Comparison of ENCODE assay signal across 22 cellular contexts in the genomic region with DNA sequence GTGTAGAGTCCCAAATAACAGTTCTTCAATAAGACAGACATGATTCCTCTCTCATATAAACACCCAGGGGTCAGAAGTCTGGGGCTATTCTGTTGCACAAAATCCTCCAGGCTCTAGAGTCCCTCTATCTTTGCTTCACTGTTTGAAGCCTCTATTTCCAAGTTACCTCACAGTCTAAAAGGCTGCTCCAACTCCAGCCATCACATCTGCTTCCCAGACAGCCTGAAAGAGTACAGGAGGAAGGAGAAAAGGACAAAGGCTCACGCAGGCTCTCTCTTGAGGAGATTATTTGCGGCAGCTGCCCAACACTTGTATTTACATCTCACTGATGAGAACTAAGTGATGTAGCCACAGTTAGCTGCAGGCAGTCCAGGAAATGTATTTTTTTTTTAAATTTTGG. TPM values are rescaled to one million over a fixed set of nuclear protein-coding genes. Genes with fewer than 3 reads are reported as not detected.
DNase-seq lines count a peak whose midpoint lies in the region; ATAC-seq, FAIRE-seq and TF ChIP-seq lines count a peak whose summit lies in the region.
"Had no signal": no experiment of that assay in that cellular context is flagged by ENCODE, and none has a peak within 500 bp of the region (broad histone marks: within the 10 kb centered on the region; RNA-seq: fewer than 3 reads in every experiment).

No MANE protein-coding gene starts in this region.

- BruUV-seq in K562 (replicated peaks; lab: Mats Ljungman, UMichigan) (no TSS peak), A673 (replicated peaks; lab: Mats Ljungman, UMichigan) (no TSS peak)

- TF ChIP-seq EP300 in SK-N-SH (IDR thresholded peaks at IDR 0.05; ENCODE audit: borderline replicate concordance in 1 of 2, low read depth in 1 of 2, low read length in 1 of 2) (no peak), K562 (IDR thresholded peaks at IDR 0.05; ENCODE audit: low read length) (no peak)

- H2AFZ ChIP-seq in SK-N-SH (ENCODE audit: low read depth), result no peak overlapping the region
- no peak overlapping the region for H2AFZ ChIP-seq in Loucy (ENCODE audit: low read length)
- no peak overlapping the region for H2AFZ ChIP-seq in K562 (ENCODE audit: low read depth, low read length)
- H2AFZ ChIP-seq: GM23248 had no signal

- H3K36me3 Mint-ChIP-seq in stimulated activated naive B cell treated with anti-CD40 and anti-IgM and Interleukin-4, amounts not matched to agents 10 μg/mL and 1 μg/mL and 100 μg/mL, for 72 hours, result peaks cover 0 to 5% of the 10 kb centered on the region in 2 donors
- H3K36me3 Mint-ChIP-seq: IgD-negative memory B cell had no signal

- H3K4me2 ChIP-seq in SK-N-SH, result no peak overlapping the region
- H3K4me2 ChIP-seq in Loucy (ENCODE audit: low read depth, low read length, poor library complexity, severe bottlenecking), result peak overlapping the region; percentile 48
- no peak overlapping the region for H3K4me2 ChIP-seq in K562 (ENCODE audit: insufficient read depth, low read length)
- H3K4me2 ChIP-seq: A549 had no signal

- no peak for ATAC-seq in SK-N-SH treated with all-trans-retinoic acid at 6 μM for 48 hours
- no peak for ATAC-seq in K562
- no peak for ATAC-seq in stimulated activated naive B cell treated with anti-CD40 and anti-IgM and Interleukin-4, amounts not matched to agents 10 μg/mL and 1 μg/mL and 100 μg/mL, for 72 hours (replicated peaks)
- ATAC-seq: A549, HCT116 had no signal

- CTCF ChIA-PET in SK-N-SH (lab: Yijun Ruan, JAX) (interaction anchor here (1.5 kb wide), 1 partner anchor 228 kb away, joined by 4 read pairs; no protein-coding TSS in a partner anchor), K562 (lab: Yijun Ruan, JAX; ENCODE audit: low intra/inter-chr PET ratio) (no interaction called here), A673 (lab: Charles Lee) (interaction anchor here (0.5 kb wide), 1 partner anchor 228 kb away, joined by 3 read pairs; no protein-coding TSS in a partner anchor)

- H3F3A ChIP-seq in SK-N-SH (replicated peaks; ENCODE audit: insufficient read depth) (peaks cover 5% of the 10 kb centered on the region), Loucy (ENCODE audit: low read depth) (0 out of 2 replicates have a peak, but pooled peaks cover 3% of the 10 kb centered on the region)

- H3K4me3 Mint-ChIP-seq in stimulated activated naive B cell treated with anti-CD40 and anti-IgM and Interleukin-4, amounts not matched to agents 10 μg/mL and 1 μg/mL and 100 μg/mL, for 72 hours, result no peak overlapping the region
- H3K4me3 Mint-ChIP-seq: HFFc6 had no signal

- no peaks in the 10 kb centered on the region for H3K9me2 ChIP-seq in SK-N-SH
- H3K9me2 ChIP-seq in Loucy (replicated peaks; ENCODE audit: low read depth, low read length), result no peaks in the 10 kb centered on the region

- in situ Hi-C loops in K562 (cut with MboI), result no loop called here

- 97% methylated on average over 2 of the region's 2 CpGs for WGBS in SK-N-SH (ENCODE audit: low lambda C conversion rate)
- 0% methylated on average over 1 of the region's 2 CpGs for WGBS in K562 (ENCODE audit: insufficient coverage, low coverage, missing lambda C conversion rate)

- no peak overlapping the region for H3K27ac ChIP-seq in SK-N-SH (ENCODE audit: low read depth in 2 of 2, low read length in 1 of 2)
- H3K27ac ChIP-seq in K562 (ENCODE audit: extremely low read depth, low read depth, low read length), result no peak overlapping the region
- H3K27ac ChIP-seq in A673 (ENCODE audit: low read depth, low read length, poor library complexity, severe bottlenecking), result no peak overlapping the region
- H3K27ac ChIP-seq: 22Rv1, A549, C4-2B, GM23248, HL-60 had no signal

- POLR2A ChIA-PET in SK-N-SH (lab: Yijun Ruan, JAX), result no interaction called here
- POLR2A ChIA-PET in K562 (lab: Yijun Ruan, JAX), result interaction anchor here (0.6 kb wide), 1 partner anchor 1380 kb away, joined by 3 read pairs; no protein-coding TSS in a partner anchor
- POLR2A ChIA-PET in A673 (lab: Charles Lee; ENCODE audit: low non-redundant PET), result no interaction called here

- no peaks in the 10 kb centered on the region; the same call in 1 of the 2 replicates for H3K27me3 ChIP-seq in SK-N-SH (ENCODE audit: insufficient read depth)
- no peaks in the 10 kb centered on the region for H3K27me3 ChIP-seq in Loucy (ENCODE audit: insufficient read depth, low read length, poor library complexity, severe bottlenecking)
- H3K27me3 ChIP-seq in K562 (ENCODE audit: control insufficient read depth in 2 of 2, insufficient read depth in 2 of 2, low read length in 2 of 2), result peaks cover 8 to 41% of the 10 kb centered on the region in 2 experiments; a peak in 4 of 5 replicates
- H3K27me3 ChIP-seq in H7 (ENCODE audit: control insufficient read depth, insufficient read depth, low read length), result peaks cover 40% of the 10 kb centered on the region
- H3K27me3 ChIP-seq in A673 (replicated peaks; ENCODE audit: insufficient read depth, low read depth, low read length, poor library complexity), result peaks cover 4% of the 10 kb centered on the region

- peaks cover 60 to 86% of the 10 kb centered on the region in 2 donors for H3K4me1 Mint-ChIP-seq in stimulated activated naive B cell treated with anti-CD40 and anti-IgM and Interleukin-4, amounts not matched to agents 10 μg/mL and 1 μg/mL and 100 μg/mL, for 72 hours

- H3K27me3 Mint-ChIP-seq in stimulated activated naive B cell treated with anti-CD40 and anti-IgM and Interleukin-4, amounts not matched to agents 10 μg/mL and 1 μg/mL and 100 μg/mL, for 72 hours, result peaks cover 46 to 48% of the 10 kb centered on the region in 2 donors

- H3K9me1 ChIP-seq in K562 (ENCODE audit: control insufficient read depth, insufficient read depth, low read length), result no peaks in the 10 kb centered on the region

- no peaks in the 10 kb centered on the region for H3K79me2 ChIP-seq in SK-N-SH (ENCODE audit: insufficient read depth)
- no peaks in the 10 kb centered on the region for H3K79me2 ChIP-seq in Loucy (ENCODE audit: insufficient read depth, low read length)
- H3K79me2 ChIP-seq in K562 (ENCODE audit: control insufficient read depth, insufficient read depth, low read length), result no peaks in the 10 kb centered on the region

- no peak for TF ChIP-seq POLR2A in K562 (conservative IDR thresholded peaks at IDR 0.05)

- H3K36me3 ChIP-seq in SK-N-SH (replicated peaks in 1 of 2; ENCODE audit: control insufficient read depth in 1 of 2, insufficient read depth in 2 of 2, low read length in 1 of 2) (no peaks in the 10 kb centered on the region), Loucy (ENCODE audit: insufficient read depth, low read length) (no peaks in the 10 kb centered on the region), K562 (ENCODE audit: control insufficient read depth, insufficient read depth, low read length) (no peaks in the 10 kb centered on the region), H7 (replicated peaks; ENCODE audit: control insufficient read depth, insufficient read depth, low read length) (no peaks in the 10 kb centered on the region), A673 (ENCODE audit: insufficient read depth, low read length, poor library complexity, severe bottlenecking) (no peaks in the 10 kb centered on the region)

- no peak overlapping the region for H3K4me3 ChIP-seq in SK-N-SH (ENCODE audit: low read depth in 2 of 2, low read length in 1 of 2)
- H3K4me3 ChIP-seq in Loucy (ENCODE audit: low read length, poor library complexity, severe bottlenecking), result no peak overlapping the region
- no peak overlapping the region for H3K4me3 ChIP-seq in K562
- H3K4me3 ChIP-seq in H7 (ENCODE audit: insufficient read depth, low read depth, low read length), result no peak overlapping the region
- no peak overlapping the region for H3K4me3 ChIP-seq in A673 (ENCODE audit: low read depth, low read length, poor library complexity, severe bottlenecking)
- H3K4me3 ChIP-seq: A549, GM23248 had no signal

- no peak overlapping the region for H3K9ac ChIP-seq in SK-N-SH
- H3K9ac ChIP-seq in Loucy (ENCODE audit: low read depth, low read length, poor library complexity, severe bottlenecking), result no peak overlapping the region
- no peak overlapping the region for H3K9ac ChIP-seq in K562 (ENCODE audit: insufficient read depth in 1 of 2, low read depth in 2 of 2, low read length in 2 of 2)
- H3K9ac ChIP-seq: GM23248 had no signal

- no peak for TF ChIP-seq RAD21 in SK-N-SH (IDR thresholded peaks at IDR 0.05; ENCODE audit: low read length)
- no peak for TF ChIP-seq RAD21 in K562 (CRISPR knock-in tag; conservative IDR thresholded peaks at IDR 0.05 in 1 of 2, IDR thresholded peaks at IDR 0.05 in 1 of 2)

- H3K27ac Mint-ChIP-seq in stimulated activated naive B cell treated with anti-CD40 and anti-IgM and Interleukin-4, amounts not matched to agents 10 μg/mL and 1 μg/mL and 100 μg/mL, for 72 hours, result peak overlapping the region; percentile 20
- H3K27ac Mint-ChIP-seq: CD4-positive, alpha-beta T cell; HFFc6 had no signal

- DNase-seq in SK-N-SH (peak; percentile 12), K562 (ENCODE audit: extremely low read depth in 1 of 4, low spot score in 3 of 4) (no peak), H7 (no peak), A673 (ENCODE audit: low spot score) (no peak)
- DNase-seq in stimulated activated naive B cell treated with anti-CD40 and anti-IgM and Interleukin-4, amounts not matched to agents 10 μg/mL and 1 μg/mL and 100 μg/mL, for 72 hours, result no peak
- no peak for DNase-seq in activated T-cell treated with anti-CD3 and anti-CD28 coated beads, Interleukin-2, amount 50 U/mL, for 1 hour
- DNase-seq: Caco-2; CD4-positive, alpha-beta T cell; GF-D8; GM23248; HFFc6; KG1 had no signal

- H3K4me1 ChIP-seq in SK-N-SH (ENCODE audit: control insufficient read depth in 1 of 2, insufficient read depth in 2 of 2, low read depth in 1 of 2, low read length in 1 of 2), result peaks cover 5 to 8% of the 10 kb centered on the region in 2 experiments; a peak in 3 of 4 replicates
- peaks cover 47% of the 10 kb centered on the region for H3K4me1 ChIP-seq in Loucy (ENCODE audit: insufficient read depth, low read length, poor library complexity, severe bottlenecking)
- peaks cover 6 to 26% of the 10 kb centered on the region in 2 experiments; a peak in 4 of 5 replicates for H3K4me1 ChIP-seq in K562 (replicated peaks in 1 of 2; ENCODE audit: control insufficient read depth in 2 of 2, insufficient read depth in 2 of 2, low read length in 2 of 2)
- H3K4me1 ChIP-seq in A673 (ENCODE audit: insufficient read depth, low read length, poor library complexity, severe bottlenecking), result peaks cover 5% of the 10 kb centered on the region

- TF ChIP-seq CTCF in SK-N-SH (IDR thresholded peaks at IDR 0.05), result no peak
- no peak for TF ChIP-seq CTCF in Loucy (conservative IDR thresholded peaks at IDR 0.05; ENCODE audit: low read length)
- no peak for TF ChIP-seq CTCF in K562 (IDR thresholded peaks at IDR 0.05 in 2 of 3, conservative IDR thresholded peaks at IDR 0.05 in 1 of 3; ENCODE audit: insufficient read depth in 2 of 3, low read depth in 1 of 3, low read length in 3 of 3)
- no peak for TF ChIP-seq CTCF in A673 (conservative IDR thresholded peaks at IDR 0.05; ENCODE audit: low read depth, low read length)

- no peaks in the 10 kb centered on the region for H4K20me1 ChIP-seq in SK-N-SH (ENCODE audit: insufficient read depth)
- no peaks in the 10 kb centered on the region for H4K20me1 ChIP-seq in Loucy (ENCODE audit: insufficient read depth, low read length, poor library complexity, severe bottlenecking)
- H4K20me1 ChIP-seq in K562 (replicated peaks; ENCODE audit: control insufficient read depth, insufficient read depth, low read length), result no peaks in the 10 kb centered on the region

- no peak for FAIRE-seq in K562 (lab: Jason Lieb, UNC)
- FAIRE-seq: A549, D721Med, H54 had no signal

- H3K9me3 ChIP-seq in SK-N-SH (no peaks in the 10 kb centered on the region), Loucy (ENCODE audit: insufficient read depth, low read depth, low read length) (no peaks in the 10 kb centered on the region), K562 (replicated peaks; ENCODE audit: control insufficient read depth, insufficient read depth, low read depth, low read length) (no peaks in the 10 kb centered on the region), A673 (ENCODE audit: low read depth, low read length, poor library complexity, severe bottlenecking) (no peaks in the 10 kb centered on the region)
- H3K9me3 ChIP-seq: A549, Caco-2 had no signal

- H3K9me3 Mint-ChIP-seq in stimulated activated naive B cell treated with anti-CD40 and anti-IgM and Interleukin-4, amounts not matched to agents 10 μg/mL and 1 μg/mL and 100 μg/mL, for 72 hours, result peaks cover 1 to 5% of the 10 kb centered on the region in 2 donors
- H3K9me3 Mint-ChIP-seq: CD4-positive, alpha-beta T cell; HFFc6 had no signal

- intact Hi-C loops in K562 (cut with micrococcal nuclease), result no loop called here
- intact Hi-C loops in A673 (cut with micrococcal nuclease; ENCODE audit: unreplicated experiment), result no loop called here

RNA-seq across cellular contexts. Expression of a gene that starts 6.4 kb away (rescaled TPM):
- 0.13 and 0.15 TPM in 2 replicates for polyA plus RNA-seq in SK-N-SH (2012; rRNA removed)
- 0.05 and 0.14 TPM in 2 replicates for polyA plus RNA-seq in SK-N-SH (2012; cell fraction: cytosol; rRNA removed)
- polyA plus RNA-seq in SK-N-SH (2012; cell fraction: nucleus; rRNA removed), result 0.55 and 0.71 TPM in 2 replicates
- total RNA-seq in K562 (2011; cell fraction: chromatin; rRNA removed; ENCODE audit: low replicate concordance), result 34.7 and 36.1 TPM in 2 replicates
- 21.0 and 22.8 TPM in 2 replicates for total RNA-seq in K562 (2011; cell fraction: nucleolus; rRNA removed)
- total RNA-seq in K562 (2011; cell fraction: nucleoplasm; rRNA removed), result 23.0 and 23.8 TPM in 2 replicates
- total RNA-seq in K562 (2014; rRNA removed), result 1.3 and 1.7 TPM in 2 replicates
- 1.2 and 1.4 TPM in 2 replicates for total RNA-seq in K562 (2014; rRNA removed; fragmentation: Illumina TruSeq; extraction: Trizol)
- total RNA-seq in K562 (2015; rRNA removed; fragmentation: Illumina TruSeq; extraction: Trizol), result 1.2 TPM in 2 replicates
- total RNA-seq in K562 (2021), result 2.2 and 2.9 TPM in 2 replicates
- 2.9 and 4.2 TPM in 2 replicates for polyA plus RNA-seq in K562 (2011; rRNA removed)
- 1.4 and 2.2 TPM in 2 replicates for polyA plus RNA-seq in K562 (2011; cell fraction: cytosol; rRNA removed)
- 20.9 and 24.5 TPM in 2 replicates for polyA plus RNA-seq in K562 (2011; cell fraction: nucleus; rRNA removed)
- polyA plus RNA-seq in K562 (2012), result 2.8 and 5.5 TPM in 2 replicates
- polyA plus RNA-seq in K562 (2014; fragmentation: Illumina TruSeq; extraction: Trizol), result 1.7 and 2.2 TPM in 2 replicates
- polyA plus RNA-seq in K562 (2014; fragmentation: Nextera tagmentation; extraction: Ambion mirVana), result under 1 TPM; 0.43 to 0.56 TPM
- 3.5 and 5.5 TPM in 2 replicates for polyA plus RNA-seq in K562 (2014; rRNA removed)
- polyA minus RNA-seq in K562 (2011; rRNA and poly(A)+ RNA removed), result 0.95 and 1.7 TPM in 2 replicates
- polyA minus RNA-seq in K562 (2011; cell fraction: cytosol; rRNA and poly(A)+ RNA removed), result 0.55 and 1.8 TPM in 2 replicates
- 6.7 and 8.3 TPM in 2 replicates for polyA minus RNA-seq in K562 (2011; cell fraction: nucleus; rRNA and poly(A)+ RNA removed)
- total RNA-seq in H7 (2014; rRNA removed; shearing (Covaris generic)), result 1.0 and 2.2 TPM in 2 replicates
- total RNA-seq in A673 (2021), result 0.31 and 0.75 TPM in 2 replicates
